In genomic region chr2:82342351-82342750, GRCh38 we compare ENCODE assay signal across 29 cellular contexts.
"Had no signal": no experiment of that assay in that cellular context is flagged by ENCODE, and none has a peak within 500 bp of the region (broad histone marks: within the 10 kb centered on the region; RNA-seq: fewer than 3 reads in every experiment).

No MANE protein-coding gene starts in this region.

- H3K27ac ChIP-seq: ascending aorta, esophagus muscularis mucosa, foreskin keratinocyte, gastrocnemius medialis, heart left ventricle, WERI-Rb-1 had no signal

- H3K4me1 Mint-ChIP-seq: activated B cell treated with CpG ODN at 0.5 μM for 24 hours; activated CD8-positive, alpha-beta memory T cell treated with anti-CD3 and anti-CD28 coated beads, Interleukin-2, amount 10 ng/mL, durations not matched to agents 7 days and 5 days; activated naive CD8-positive, alpha-beta T cell treated with anti-CD3 and anti-CD28 coated beads, Interleukin-2, amount 10 ng/mL, durations not matched to agents 7 days and 5 days had no signal

- H3K9me3 Mint-ChIP-seq: activated naive CD8-positive, alpha-beta T cell treated with anti-CD3 and anti-CD28 coated beads, Interleukin-2, amount 10 ng/mL, durations not matched to agents 7 days and 5 days had no signal

- H3K36me3 ChIP-seq: ascending aorta, esophagus muscularis mucosa, gastrocnemius medialis, heart left ventricle, WERI-Rb-1 had no signal

- DNase-seq: activated B cell treated with CpG ODN at 0.5 μM for 24 hours; activated CD4-positive, alpha-beta T cell treated with anti-CD3 and anti-CD28 coated beads for 48 hours; activated CD4-positive, alpha-beta T cell treated with anti-CD3 and anti-CD28 coated beads, Interleukin-2, amount 50 U/mL, for 1 hour; activated CD4-positive, alpha-beta T cell treated with anti-CD3 and anti-CD28 coated beads, Interleukin-2, amount 50 U/mL, for 48 hours; activated CD8-positive, alpha-beta memory T cell treated with anti-CD3 and anti-CD28 coated beads, Interleukin-2, amount 10 ng/mL, durations not matched to agents 7 days and 5 days; activated CD8-positive, alpha-beta memory T cell treated with anti-CD3 and anti-CD28 coated beads, Interleukin-2, amount 50 U/mL, for 4 hours; activated CD8-positive, alpha-beta T cell treated with anti-CD3 and anti-CD28 coated beads, Interleukin-2, amount 10 ng/mL, durations not matched to agents 7 days and 5 days; activated effector memory CD4-positive, alpha-beta T cell treated with anti-CD3 and anti-CD28 coated beads, Interleukin-2, amount 50 U/mL, for 16 hours; activated naive CD4-positive, alpha-beta T cell treated with anti-CD3 and anti-CD28 coated beads for 36 hours; activated naive CD8-positive, alpha-beta T cell treated with anti-CD3 and anti-CD28 coated beads, Interleukin-2, amount 10 ng/mL, durations not matched to agents 7 days and 5 days; activated T-cell treated with anti-CD3 and anti-CD28 coated beads, Interleukin-2, amount 50 U/mL, for 1 hour; activated T-cell treated with anti-CD3 and anti-CD28 coated beads, Interleukin-2, amount 50 U/mL, for 48 hours; caudate nucleus; cortex of kidney; dermis blood vessel endothelial cell; effector CD4-positive, alpha-beta T cell; effector memory CD8-positive, alpha-beta T cell; erythroblast; foreskin keratinocyte; gastrocnemius medialis; glutamatergic neuron; heart left ventricle; T-helper 2 cell; WERI-Rb-1 had no signal

- H3K27me3 Mint-ChIP-seq: activated B cell treated with CpG ODN at 0.5 μM for 24 hours; activated CD8-positive, alpha-beta memory T cell treated with anti-CD3 and anti-CD28 coated beads, Interleukin-2, amount 10 ng/mL, durations not matched to agents 7 days and 5 days; activated naive CD8-positive, alpha-beta T cell treated with anti-CD3 and anti-CD28 coated beads, Interleukin-2, amount 10 ng/mL, durations not matched to agents 7 days and 5 days; effector memory CD8-positive, alpha-beta T cell had no signal

- H3K4me1 ChIP-seq: ascending aorta, esophagus muscularis mucosa, foreskin keratinocyte, gastrocnemius medialis, heart left ventricle had no signal

- H3K27ac Mint-ChIP-seq: activated B cell treated with CpG ODN at 0.5 μM for 24 hours; activated CD8-positive, alpha-beta memory T cell treated with anti-CD3 and anti-CD28 coated beads, Interleukin-2, amount 10 ng/mL, durations not matched to agents 7 days and 5 days; activated CD8-positive, alpha-beta T cell treated with anti-CD3 and anti-CD28 coated beads, Interleukin-2, amount 10 ng/mL, durations not matched to agents 7 days and 5 days; activated naive CD4-positive, alpha-beta T cell treated with anti-CD3 and anti-CD28 coated beads for 36 hours; activated naive CD4-positive, alpha-beta T cell treated with anti-CD3 and anti-CD28 coated beads, Interleukin-2, amount 50 U/mL, for 72 hours; activated naive CD8-positive, alpha-beta T cell treated with anti-CD3 and anti-CD28 coated beads, Interleukin-2, amount 10 ng/mL, durations not matched to agents 7 days and 5 days; activated T-helper 1 cell treated with anti-CD3 and anti-CD28 coated beads, Interleukin-12 subunit alpha, Interleukin-12 subunit beta, Interleukin-2, Interleukin-4 antibody, amounts not matched to agents 30 ng/mL and 10 ng/mL and 1 ng/mL, durations not matched to agents 14 hours and 24 hours and 36 hours; activated T-helper 2 cell treated with anti-CD3 and anti-CD28 coated beads, Interferon-gamma antibody, Interleukin-2, Interleukin-4, amounts not matched to agents 10 μg/mL and 5 μg/mL and 100 μg/mL, durations not matched to agents 14 hours and 24 hours and 36 hours; effector memory CD8-positive, alpha-beta T cell had no signal

- H3K4me3 Mint-ChIP-seq: activated B cell treated with CpG ODN at 0.5 μM for 24 hours; activated CD8-positive, alpha-beta memory T cell treated with anti-CD3 and anti-CD28 coated beads, Interleukin-2, amount 10 ng/mL, durations not matched to agents 7 days and 5 days; activated CD8-positive, alpha-beta T cell treated with anti-CD3 and anti-CD28 coated beads, Interleukin-2, amount 10 ng/mL, durations not matched to agents 7 days and 5 days; activated naive CD4-positive, alpha-beta T cell treated with anti-CD3 and anti-CD28 coated beads for 36 hours; activated naive CD8-positive, alpha-beta T cell treated with anti-CD3 and anti-CD28 coated beads, Interleukin-2, amount 10 ng/mL, durations not matched to agents 7 days and 5 days; activated T-helper 1 cell treated with anti-CD3 and anti-CD28 coated beads, Interleukin-12 subunit alpha, Interleukin-12 subunit beta, Interleukin-2, Interleukin-4 antibody, amounts not matched to agents 30 ng/mL and 10 ng/mL and 1 ng/mL, durations not matched to agents 14 hours and 24 hours and 36 hours; effector memory CD8-positive, alpha-beta T cell had no signal

- H3K27me3 ChIP-seq: ascending aorta, esophagus muscularis mucosa, foreskin keratinocyte, gastrocnemius medialis, heart left ventricle had no signal

- H3K9me3 ChIP-seq: ascending aorta, gastrocnemius medialis, heart left ventricle had no signal

- H3K36me3 Mint-ChIP-seq: activated CD8-positive, alpha-beta memory T cell treated with anti-CD3 and anti-CD28 coated beads, Interleukin-2, amount 10 ng/mL, durations not matched to agents 7 days and 5 days; activated naive CD4-positive, alpha-beta T cell treated with anti-CD3 and anti-CD28 coated beads, Interleukin-2, amount 50 U/mL, for 72 hours; activated naive CD8-positive, alpha-beta T cell treated with anti-CD3 and anti-CD28 coated beads, Interleukin-2, amount 10 ng/mL, durations not matched to agents 7 days and 5 days had no signal

- H3K4me3 ChIP-seq: ascending aorta, esophagus muscularis mucosa, gastrocnemius medialis, heart left ventricle had no signal
